ENCODE assay signal across 8 cellular contexts in genomic region chr15:38254065-38254883, GRCh38. TPM values are rescaled to one million over a fixed set of nuclear protein-coding genes. Genes with fewer than 3 reads are reported as not detected.
DNase-seq lines count a peak whose midpoint lies in the region; ATAC-seq lines count a peak whose summit lies in the region.

No MANE protein-coding gene starts in this region.

- no peak overlapping the region for H3K27ac ChIP-seq in CD4-positive, CD25-positive, alpha-beta regulatory T cell (ENCODE audit: insufficient read depth, low read length, poor library complexity, severe bottlenecking)

- ATAC-seq in CD4-positive, CD25-positive, alpha-beta regulatory T cell (ENCODE audit: low read depth in 2 of 2) = peak; percentile 78 to 83
- ATAC-seq in GM19043 (IDR thresholded peaks at IDR 0.05; ENCODE audit: low read depth, unreplicated experiment) (peak; percentile 17), HG03520 (IDR thresholded peaks at IDR 0.05; ENCODE audit: unreplicated experiment) (peak; percentile 36), left cardiac atrium (peak in 1 of 2 donors; percentile 13)

- intact Hi-C loops in left cardiac atrium (cut with DNase I) (loop anchor here (5.0 to 10.0 kb wide), 3 partner anchors 51 to 182 kb away; no protein-coding TSS in a partner anchor), posterior cingulate gyrus (cut with DNase I) (loop anchor here (5.0 kb wide), 3 partner anchors 48 to 257 kb away; no protein-coding TSS in a partner anchor)

- peak in 2 of 3 donors; percentile 51 to 72 for DNase-seq in CD4-positive, CD25-positive, alpha-beta regulatory T cell
- DNase-seq in NOMO-1 treated with DMSO at 0.1 percent for 48 hours (lab: John Stamatoyannopoulos, UW; ENCODE audit: unreplicated experiment) = peak; percentile 35
- DNase-seq in adipocyte (ENCODE audit: low read depth) = peak; percentile 72
- peak; percentile 29 for DNase-seq in left cardiac atrium
- DNase-seq in posterior cingulate gyrus = peak in 6 of 10 donors; percentile 29 to 91 (median 41)
- DNase-seq in epidermal melanocyte (ENCODE audit: insufficient read length, low spot score) = no peak

- H3K36me3 ChIP-seq in CD4-positive, CD25-positive, alpha-beta regulatory T cell (ENCODE audit: control insufficient read depth, insufficient read depth, low read length) = no peaks in the 10 kb centered on the region
- no peaks in the 10 kb centered on the region for H3K36me3 ChIP-seq in adipocyte (ENCODE audit: control insufficient read depth, insufficient read depth, low read length, severe bottlenecking)

- peaks cover 40% of the 10 kb centered on the region for H3K4me1 ChIP-seq in CD4-positive, CD25-positive, alpha-beta regulatory T cell (ENCODE audit: control insufficient read depth, insufficient read depth, low read length, poor library complexity, severe bottlenecking)
- peaks cover 49% of the 10 kb centered on the region for H3K4me1 ChIP-seq in adipocyte (ENCODE audit: control insufficient read depth, insufficient read depth, low read length)

- peaks cover 0 to 4% (median 0%) of the 10 kb centered on the region in 7 donors for H3K9me3 Mint-ChIP-seq in CD4-positive, CD25-positive, alpha-beta regulatory T cell

- peak overlapping the region; percentile 89 for H3K9ac ChIP-seq in adipocyte (ENCODE audit: low read length)

- H3K27ac Mint-ChIP-seq in CD4-positive, CD25-positive, alpha-beta regulatory T cell = peak overlapping the region in 1 of 3 donors; percentile 52

- H3K4me3 Mint-ChIP-seq in CD4-positive, CD25-positive, alpha-beta regulatory T cell = peak overlapping the region; percentile 84 to 87 (median 86)

- H3K4me3 ChIP-seq in CD4-positive, CD25-positive, alpha-beta regulatory T cell (ENCODE audit: low read depth, low read length) = peak overlapping the region; percentile 33
- H3K4me3 ChIP-seq in adipocyte (ENCODE audit: low read length) = peak overlapping the region; percentile 84

- H3K36me3 Mint-ChIP-seq in CD4-positive, CD25-positive, alpha-beta regulatory T cell = no peaks in the 10 kb centered on the region

- peaks cover 14 to 30% (median 25%) of the 10 kb centered on the region in 4 donors for H3K4me1 Mint-ChIP-seq in CD4-positive, CD25-positive, alpha-beta regulatory T cell

- peaks cover 51% of the 10 kb centered on the region for H3K27me3 Mint-ChIP-seq in CD4-positive, CD25-positive, alpha-beta regulatory T cell

- peaks cover 29% of the 10 kb centered on the region for H3K27me3 ChIP-seq in CD4-positive, CD25-positive, alpha-beta regulatory T cell (ENCODE audit: control insufficient read depth, insufficient read depth, low read length)
- H3K27me3 ChIP-seq in adipocyte (replicated peaks; ENCODE audit: control insufficient read depth, insufficient read depth, low read length) = no peaks in the 10 kb centered on the region

- no peaks in the 10 kb centered on the region for H3K9me3 ChIP-seq in CD4-positive, CD25-positive, alpha-beta regulatory T cell (ENCODE audit: control insufficient read depth in 2 of 2, low read length in 2 of 2)
- no peaks in the 10 kb centered on the region for H3K9me3 ChIP-seq in adipocyte (ENCODE audit: control insufficient read depth, low read length)

RNA-seq across cellular contexts. Expression of gene SPRED1, which starts 1.6 kb away (rescaled TPM):
- not detected for total RNA-seq in CD4-positive, CD25-positive, alpha-beta regulatory T cell
- polyA plus RNA-seq in CD4-positive, CD25-positive, alpha-beta regulatory T cell = under 1 TPM in 1 of 4 donors, not detected in 3; 0.03 TPM
- total RNA-seq in left cardiac atrium = 10 to 100 TPM; 16.1 to 19.9 TPM

Comparison
In these comparisons a context has a peak if more than half of its experiments do, and no peak if none do; other contexts are left out.
1. RNA of gene SPRED1, which starts 1.6 kb away (total RNA-seq): 16.1 to 19.9 TPM in left cardiac atrium; not detected in CD4-positive, CD25-positive, alpha-beta regulatory T cell (single experiment); every median in the first group is over 10 times any median in the second.